ENCODE assay signal across 16 cellular contexts in genomic region chr9:4902135-4902475, GRCh38.
DNase-seq lines count a peak whose midpoint lies in the region; ATAC-seq and TF ChIP-seq lines count a peak whose summit lies in the region.
"Had no signal": no experiment of that assay in that cellular context is flagged by ENCODE, and none has a peak within 500 bp of the region (broad histone marks: within the 10 kb centered on the region; RNA-seq: fewer than 3 reads in every experiment).

No MANE protein-coding gene starts in this region.

- peak overlapping the region; percentile 77 for H3K27ac Mint-ChIP-seq in activated naive CD4-positive, alpha-beta T cell treated with anti-CD3 and anti-CD28 coated beads, Interleukin-2, amount 10 ng/mL, durations not matched to agents 7 days and 5 days
- peak overlapping the region in 1 of 2 donors; percentile 61 for H3K27ac Mint-ChIP-seq in activated naive CD4-positive, alpha-beta T cell treated with anti-CD3 and anti-CD28 coated beads, Interleukin-2, amount 50 U/mL, for 72 hours
- peak overlapping the region; percentile 80 for H3K27ac Mint-ChIP-seq in stimulated activated naive B cell treated with anti-CD40 and anti-IgM and Interleukin-4, amounts not matched to agents 10 μg/mL and 1 μg/mL and 100 μg/mL, for 72 hours
- H3K27ac Mint-ChIP-seq: stimulated activated naive CD8-positive, alpha-beta T cell treated with anti-CD3 and anti-CD28 coated beads, Interleukin-15, Interleukin-2, amounts not matched to agents 100 ng/mL and 50 ng/mL, for 24 hours had no signal

- H4K8ac ChIP-seq in mesenchymal stem cell (ENCODE audit: low read length) = no peak overlapping the region

- no peak overlapping the region for H3K9ac ChIP-seq in mesenchymal stem cell (ENCODE audit: low read length)

- peak overlapping the region; percentile 46 for H2AK5ac ChIP-seq in mesenchymal stem cell (ENCODE audit: low read length, severe bottlenecking)

- H2AFZ ChIP-seq in mesenchymal stem cell (ENCODE audit: low read depth, low read length) = peak overlapping the region; percentile 51

- H2BK120ac ChIP-seq in mesenchymal stem cell (ENCODE audit: low read depth, low read length) = no peak overlapping the region

- H3K18ac ChIP-seq in mesenchymal stem cell (ENCODE audit: low read depth in 1 of 2, low read length in 2 of 2) = peak overlapping the region in 1 of 2 experiments; percentile 81

- H3K27ac ChIP-seq in coronary artery (peak overlapping the region; percentile 15 to 44), mesenchymal stem cell (ENCODE audit: low read length, poor library complexity, severe bottlenecking) (no peak overlapping the region)
- H3K27ac ChIP-seq: vagina had no signal

- ATAC-seq in activated naive CD4-positive, alpha-beta T cell treated with anti-CD3 and anti-CD28 coated beads, Interleukin-2, amount 50 U/mL, for 72 hours = no peak
- ATAC-seq in stimulated activated naive B cell treated with anti-CD40 and anti-IgM and Interleukin-4, amounts not matched to agents 10 μg/mL and 1 μg/mL and 100 μg/mL, for 72 hours (replicated peaks) = no peak

- CTCF ChIA-PET in activated naive CD4-positive, alpha-beta T cell treated with anti-CD3 and anti-CD28 coated beads, Interleukin-2, amount 10 ng/mL, durations not matched to agents 7 days and 5 days (lab: Charles Lee) = interaction anchor here (0.9 to 1.6 kb wide), 2 partner anchors 22 to 139 kb away, joined by 3 to 4 read pairs; no protein-coding TSS in a partner anchor

- no peak overlapping the region for H2BK15ac ChIP-seq in mesenchymal stem cell (ENCODE audit: low read depth, poor library complexity, severe bottlenecking)

- TF ChIP-seq CTCF in coronary artery (IDR thresholded peaks at IDR 0.05) = no peak

- no peak overlapping the region for H3K23ac ChIP-seq in mesenchymal stem cell (ENCODE audit: low read length in 2 of 2)

- H3K36me3 Mint-ChIP-seq in activated naive CD4-positive, alpha-beta T cell treated with anti-CD3 and anti-CD28 coated beads, Interleukin-2, amount 10 ng/mL, durations not matched to agents 7 days and 5 days = peaks cover 29% of the 10 kb centered on the region
- peaks cover 35 to 44% of the 10 kb centered on the region in 2 donors for H3K36me3 Mint-ChIP-seq in activated naive CD4-positive, alpha-beta T cell treated with anti-CD3 and anti-CD28 coated beads, Interleukin-2, amount 50 U/mL, for 72 hours
- peaks cover 16 to 33% of the 10 kb centered on the region in 2 donors for H3K36me3 Mint-ChIP-seq in stimulated activated naive B cell treated with anti-CD40 and anti-IgM and Interleukin-4, amounts not matched to agents 10 μg/mL and 1 μg/mL and 100 μg/mL, for 72 hours

- peak overlapping the region; percentile 7 to 67 for H3K4ac ChIP-seq in mesenchymal stem cell (ENCODE audit: low read depth in 1 of 2, low read length in 2 of 2)

- no peak for DNase-seq in activated naive CD4-positive, alpha-beta T cell treated with anti-CD3 and anti-CD28 coated beads, Interleukin-2, amount 10 ng/mL, durations not matched to agents 7 days and 5 days
- DNase-seq in activated naive CD4-positive, alpha-beta T cell treated with anti-CD3 and anti-CD28 coated beads, Interleukin-2, amount 50 U/mL, for 72 hours (ENCODE audit: low spot score in 2 of 2) = no peak
- DNase-seq in coronary artery (ENCODE audit: low spot score) (no peak), mesenchymal stem cell (no peak), D341Med (ENCODE audit: low spot score) (no peak), H7 (no peak), T1000 (lab: John Stamatoyannopoulos, UW) (no peak)
- DNase-seq in stimulated activated naive B cell treated with anti-CD40 and anti-IgM and Interleukin-4, amounts not matched to agents 10 μg/mL and 1 μg/mL and 100 μg/mL, for 72 hours = no peak
- DNase-seq: ACHN; activated T-cell treated with anti-CD3 and anti-CD28 coated beads, Interleukin-2, amount 50 U/mL, for 1 hour; midbrain; NCI-H524 treated with DMSO at 0.1 percent for 48 hours; occipital lobe had no signal

- H3K27me3 ChIP-seq in mesenchymal stem cell (ENCODE audit: control insufficient read depth in 1 of 2, insufficient read depth in 1 of 2, low read length in 2 of 2) (peaks cover 0 to 26% of the 10 kb centered on the region in 2 experiments), H7 (ENCODE audit: control insufficient read depth, insufficient read depth, low read length) (no peaks in the 10 kb centered on the region)
- H3K27me3 ChIP-seq: cardiac muscle cell, vagina had no signal

- WGBS in mesenchymal stem cell = 91% methylated on average over 8 of the region's 8 CpGs

- H3K4me1 ChIP-seq in mesenchymal stem cell (ENCODE audit: control insufficient read depth, insufficient read depth, low read depth, low read length) = peaks cover 13% of the 10 kb centered on the region

- no peaks in the 10 kb centered on the region for H3K27me3 Mint-ChIP-seq in activated naive CD4-positive, alpha-beta T cell treated with anti-CD3 and anti-CD28 coated beads, Interleukin-2, amount 10 ng/mL, durations not matched to agents 7 days and 5 days
- no peaks in the 10 kb centered on the region for H3K27me3 Mint-ChIP-seq in stimulated activated naive B cell treated with anti-CD40 and anti-IgM and Interleukin-4, amounts not matched to agents 10 μg/mL and 1 μg/mL and 100 μg/mL, for 72 hours
- H3K27me3 Mint-ChIP-seq: stimulated activated naive CD8-positive, alpha-beta T cell treated with anti-CD3 and anti-CD28 coated beads, Interleukin-15, Interleukin-2, amounts not matched to agents 100 ng/mL and 50 ng/mL, for 24 hours had no signal

- H3K9me3 ChIP-seq in mesenchymal stem cell (ENCODE audit: control insufficient read depth, low read length) = peaks cover 4% of the 10 kb centered on the region
- H3K9me3 ChIP-seq: vagina had no signal

- no peak overlapping the region for H2BK5ac ChIP-seq in mesenchymal stem cell (ENCODE audit: low read depth, low read length, poor library complexity, severe bottlenecking)

- H3K14ac ChIP-seq in mesenchymal stem cell (ENCODE audit: low read length in 2 of 2) = peak overlapping the region in 1 of 2 experiments; percentile 11

- H3K4me3 Mint-ChIP-seq in activated naive CD4-positive, alpha-beta T cell treated with anti-CD3 and anti-CD28 coated beads, Interleukin-2, amount 10 ng/mL, durations not matched to agents 7 days and 5 days = no peak overlapping the region
- H3K4me3 Mint-ChIP-seq in stimulated activated naive B cell treated with anti-CD40 and anti-IgM and Interleukin-4, amounts not matched to agents 10 μg/mL and 1 μg/mL and 100 μg/mL, for 72 hours = peak overlapping the region; percentile 62 to 72

- peak overlapping the region; percentile 63 for H3K4me2 ChIP-seq in mesenchymal stem cell (ENCODE audit: low read length, poor library complexity, severe bottlenecking)

- peaks cover 13% of the 10 kb centered on the region for H3K4me1 Mint-ChIP-seq in activated naive CD4-positive, alpha-beta T cell treated with anti-CD3 and anti-CD28 coated beads, Interleukin-2, amount 10 ng/mL, durations not matched to agents 7 days and 5 days
- peaks cover 7 to 10% of the 10 kb centered on the region in 2 donors for H3K4me1 Mint-ChIP-seq in stimulated activated naive B cell treated with anti-CD40 and anti-IgM and Interleukin-4, amounts not matched to agents 10 μg/mL and 1 μg/mL and 100 μg/mL, for 72 hours

- peak overlapping the region; percentile 56 for H3K4me3 ChIP-seq in coronary artery
- H3K4me3 ChIP-seq in mesenchymal stem cell (ENCODE audit: insufficient read depth in 1 of 2, low read depth in 1 of 2, low read length in 2 of 2) = no peak overlapping the region
- no peak overlapping the region for H3K4me3 ChIP-seq in H7 (ENCODE audit: insufficient read depth, low read depth, low read length)
- H3K4me3 ChIP-seq: cardiac muscle cell had no signal

- H3K79me1 ChIP-seq in mesenchymal stem cell (replicated peaks; ENCODE audit: low read length, poor library complexity, severe bottlenecking) = no peaks in the 10 kb centered on the region

- H3K9me3 Mint-ChIP-seq in activated naive CD4-positive, alpha-beta T cell treated with anti-CD3 and anti-CD28 coated beads, Interleukin-2, amount 10 ng/mL, durations not matched to agents 7 days and 5 days = peaks cover 35% of the 10 kb centered on the region
- H3K9me3 Mint-ChIP-seq in activated naive CD4-positive, alpha-beta T cell treated with anti-CD3 and anti-CD28 coated beads, Interleukin-2, amount 50 U/mL, for 72 hours = peaks cover 24 to 25% of the 10 kb centered on the region in 2 donors
- H3K9me3 Mint-ChIP-seq in stimulated activated naive B cell treated with anti-CD40 and anti-IgM and Interleukin-4, amounts not matched to agents 10 μg/mL and 1 μg/mL and 100 μg/mL, for 72 hours = peaks cover 7 to 16% of the 10 kb centered on the region in 2 donors

- H2BK12ac ChIP-seq in mesenchymal stem cell (ENCODE audit: low read length in 2 of 2) = peak overlapping the region in 1 of 2 experiments; percentile 89

- H4K91ac ChIP-seq in mesenchymal stem cell (ENCODE audit: low read length) = peak overlapping the region; percentile 22

- H3K36me3 ChIP-seq in mesenchymal stem cell (ENCODE audit: control insufficient read depth in 1 of 2, insufficient read depth in 2 of 2, low read depth in 1 of 2, low read length in 2 of 2) (no peaks in the 10 kb centered on the region), H7 (replicated peaks; ENCODE audit: control insufficient read depth, insufficient read depth, low read length) (no peaks in the 10 kb centered on the region)
- H3K36me3 ChIP-seq: cardiac muscle cell, vagina had no signal
